ENCODE assay signal across 1 cellular context in the genomic region with DNA sequence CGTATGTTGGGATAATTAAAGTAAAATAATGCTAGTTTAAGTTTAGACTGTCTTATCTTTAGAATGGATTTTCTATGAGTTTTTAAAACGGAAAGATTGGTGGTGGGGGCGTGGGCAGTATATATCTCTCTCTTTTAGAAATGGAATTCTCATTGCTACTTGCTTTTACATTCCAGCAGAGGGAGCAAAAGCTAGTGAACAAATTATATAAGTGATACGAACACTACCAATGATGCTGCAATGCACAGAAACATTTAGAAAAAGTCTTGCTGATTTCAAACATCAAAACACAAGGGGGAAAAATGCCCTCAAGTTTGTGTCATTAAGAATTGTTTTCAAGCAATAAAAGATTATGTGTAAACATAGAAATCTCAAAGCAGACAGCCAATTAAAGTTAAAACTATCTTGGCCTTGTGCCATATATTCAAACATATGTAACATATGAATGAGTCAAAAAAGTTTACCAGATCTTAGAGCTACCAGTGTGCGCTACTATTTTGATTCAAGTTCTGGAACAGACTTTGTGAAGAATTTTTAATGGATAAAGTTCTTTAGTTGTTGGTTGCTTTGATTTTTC.
TF ChIP-seq lines count a peak whose summit lies in the region.

No MANE protein-coding gene starts in this region.

TF ChIP-seq in GM23338, 12 proteins besides CTCF, POLR2A, EP300 and RAD21 (continued from another document):
- TF ChIP-seq, protein P1, sequence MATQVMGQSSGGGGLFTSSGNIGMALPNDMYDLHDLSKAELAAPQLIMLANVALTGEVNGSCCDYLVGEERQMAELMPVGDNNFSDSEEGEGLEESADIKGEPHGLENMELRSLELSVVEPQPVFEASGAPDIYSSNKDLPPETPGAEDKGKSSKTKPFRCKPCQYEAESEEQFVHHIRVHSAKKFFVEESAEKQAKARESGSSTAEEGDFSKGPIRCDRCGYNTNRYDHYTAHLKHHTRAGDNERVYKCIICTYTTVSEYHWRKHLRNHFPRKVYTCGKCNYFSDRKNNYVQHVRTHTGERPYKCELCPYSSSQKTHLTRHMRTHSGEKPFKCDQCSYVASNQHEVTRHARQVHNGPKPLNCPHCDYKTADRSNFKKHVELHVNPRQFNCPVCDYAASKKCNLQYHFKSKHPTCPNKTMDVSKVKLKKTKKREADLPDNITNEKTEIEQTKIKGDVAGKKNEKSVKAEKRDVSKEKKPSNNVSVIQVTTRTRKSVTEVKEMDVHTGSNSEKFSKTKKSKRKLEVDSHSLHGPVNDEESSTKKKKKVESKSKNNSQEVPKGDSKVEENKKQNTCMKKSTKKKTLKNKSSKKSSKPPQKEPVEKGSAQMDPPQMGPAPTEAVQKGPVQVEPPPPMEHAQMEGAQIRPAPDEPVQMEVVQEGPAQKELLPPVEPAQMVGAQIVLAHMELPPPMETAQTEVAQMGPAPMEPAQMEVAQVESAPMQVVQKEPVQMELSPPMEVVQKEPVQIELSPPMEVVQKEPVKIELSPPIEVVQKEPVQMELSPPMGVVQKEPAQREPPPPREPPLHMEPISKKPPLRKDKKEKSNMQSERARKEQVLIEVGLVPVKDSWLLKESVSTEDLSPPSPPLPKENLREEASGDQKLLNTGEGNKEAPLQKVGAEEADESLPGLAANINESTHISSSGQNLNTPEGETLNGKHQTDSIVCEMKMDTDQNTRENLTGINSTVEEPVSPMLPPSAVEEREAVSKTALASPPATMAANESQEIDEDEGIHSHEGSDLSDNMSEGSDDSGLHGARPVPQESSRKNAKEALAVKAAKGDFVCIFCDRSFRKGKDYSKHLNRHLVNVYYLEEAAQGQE (IDR thresholded peaks at IDR 0.05; ENCODE audit: unreplicated experiment): no peak
- TF ChIP-seq ZNF114 (CRISPR knock-in tag; IDR thresholded peaks at IDR 0.05): no peak
- TF ChIP-seq ZNF331 (CRISPR knock-in tag; IDR thresholded peaks at IDR 0.05; ENCODE audit: low read depth): no peak
- no peak for TF ChIP-seq JUNB (IDR thresholded peaks at IDR 0.05; ENCODE audit: unreplicated experiment)
- no peak for TF ChIP-seq STAT1 (IDR thresholded peaks at IDR 0.05; ENCODE audit: unreplicated experiment)
